In genomic region chr10:119815671-119816070, GRCh38 we compare ENCODE assay signal across 16 cellular contexts. TPM values are rescaled to one million over a fixed set of nuclear protein-coding genes. Genes with fewer than 3 reads are reported as not detected.
A peak's percentile ranks its signal among the peaks of the same experiment; 100 is the strongest.
DNase-seq lines count a peak whose midpoint lies in the region; ATAC-seq and TF ChIP-seq lines count a peak whose summit lies in the region.
"Had no signal": no experiment of that assay in that cellular context is flagged by ENCODE, and none has a peak within 500 bp of the region (broad histone marks: within the 10 kb centered on the region; RNA-seq: fewer than 3 reads in every experiment).

No MANE protein-coding gene starts in this region.

- H3K27me3 ChIP-seq in MG63: no peaks in the 10 kb centered on the region
- H3K27me3 ChIP-seq: BLaER1 treated with 17β-estradiol and CSF1 and Interleukin-3, amounts not matched to agents 10 nM and 100 nM had no signal

- H3K36me3 ChIP-seq in MG63: no peaks in the 10 kb centered on the region; the same call in 1 of the 2 replicates
- H3K36me3 ChIP-seq: HAP-1 had no signal

- TF ChIP-seq CTCF in activated CD8-positive, alpha-beta T cell treated with anti-CD3 and anti-CD28 coated beads for 36 hours (IDR thresholded peaks at IDR 0.05): no peak

- H3K4me3 ChIP-seq in Jurkat, Clone E6-1 (ENCODE audit: low read length): no peak overlapping the region
- no peak overlapping the region for H3K4me3 ChIP-seq in MG63
- H3K4me3 ChIP-seq: BLaER1 treated with 17β-estradiol and CSF1 and Interleukin-3, amounts not matched to agents 10 nM and 100 nM; GM12878; HAP-1 had no signal

- intact Hi-C loops in activated CD8-positive, alpha-beta T cell treated with anti-CD3 and anti-CD28 coated beads for 36 hours (cut with micrococcal nuclease): no loop called here

- CTCF ChIA-PET in activated CD8-positive, alpha-beta T cell treated with anti-CD3 and anti-CD28 coated beads, Interleukin-2, amount 10 ng/mL, durations not matched to agents 7 days and 5 days (lab: Charles Lee): interaction anchor here (0.8 to 0.9 kb wide), 2 partner anchors 65 to 129 kb away, joined by 3 to 5 read pairs; no protein-coding TSS in a partner anchor
- CTCF ChIA-PET in activated CD8-positive, alpha-beta T cell treated with anti-CD3 and anti-CD28 coated beads for 36 hours (lab: Charles Lee): interaction anchor here (1.6 kb wide), 1 partner anchor 65 kb away, joined by 6 read pairs; no protein-coding TSS in a partner anchor

- no peaks in the 10 kb centered on the region for H3K9me3 Mint-ChIP-seq in activated CD8-positive, alpha-beta T cell treated with anti-CD3 and anti-CD28 coated beads, Interleukin-2, amount 10 ng/mL, durations not matched to agents 7 days and 5 days (ENCODE audit: insufficient read depth)
- H3K9me3 Mint-ChIP-seq in activated CD8-positive, alpha-beta T cell treated with anti-CD3 and anti-CD28 coated beads for 36 hours: no peaks in the 10 kb centered on the region
- H3K9me3 Mint-ChIP-seq in memory B cell: no peaks in the 10 kb centered on the region
- H3K9me3 Mint-ChIP-seq: CD4-positive, alpha-beta T cell had no signal

- no peak overlapping the region for H3K27ac Mint-ChIP-seq in activated CD8-positive, alpha-beta T cell treated with anti-CD3 and anti-CD28 coated beads, Interleukin-2, amount 10 ng/mL, durations not matched to agents 7 days and 5 days
- H3K27ac Mint-ChIP-seq in activated CD8-positive, alpha-beta T cell treated with anti-CD3 and anti-CD28 coated beads for 36 hours: no peak overlapping the region
- H3K27ac Mint-ChIP-seq in memory B cell: peak overlapping the region; percentile 67
- H3K27ac Mint-ChIP-seq: CD4-positive, alpha-beta T cell had no signal

- H3K4me1 Mint-ChIP-seq in activated CD8-positive, alpha-beta T cell treated with anti-CD3 and anti-CD28 coated beads, Interleukin-2, amount 10 ng/mL, durations not matched to agents 7 days and 5 days (ENCODE audit: low read depth): peaks cover 11% of the 10 kb centered on the region
- H3K4me1 Mint-ChIP-seq in activated CD8-positive, alpha-beta T cell treated with anti-CD3 and anti-CD28 coated beads for 36 hours (ENCODE audit: low read depth): no peaks in the 10 kb centered on the region
- H3K4me1 Mint-ChIP-seq in memory B cell: peaks cover 5% of the 10 kb centered on the region

- H3K36me3 Mint-ChIP-seq in activated CD8-positive, alpha-beta T cell treated with anti-CD3 and anti-CD28 coated beads, Interleukin-2, amount 10 ng/mL, durations not matched to agents 7 days and 5 days (ENCODE audit: low read depth): peaks cover 14% of the 10 kb centered on the region
- H3K36me3 Mint-ChIP-seq in activated CD8-positive, alpha-beta T cell treated with anti-CD3 and anti-CD28 coated beads for 36 hours (ENCODE audit: low read depth): peaks cover 12% of the 10 kb centered on the region
- peaks cover 22% of the 10 kb centered on the region for H3K36me3 Mint-ChIP-seq in memory B cell

- H3K9me3 ChIP-seq in MG63: no peaks in the 10 kb centered on the region
- H3K9me3 ChIP-seq: HAP-1 had no signal

- H3K27me3 Mint-ChIP-seq in activated CD8-positive, alpha-beta T cell treated with anti-CD3 and anti-CD28 coated beads, Interleukin-2, amount 10 ng/mL, durations not matched to agents 7 days and 5 days (ENCODE audit: low read depth): no peaks in the 10 kb centered on the region
- no peaks in the 10 kb centered on the region for H3K27me3 Mint-ChIP-seq in activated CD8-positive, alpha-beta T cell treated with anti-CD3 and anti-CD28 coated beads for 36 hours
- no peaks in the 10 kb centered on the region for H3K27me3 Mint-ChIP-seq in memory B cell
- H3K27me3 Mint-ChIP-seq: CD4-positive, alpha-beta T cell had no signal

- no peak for DNase-seq in activated CD8-positive, alpha-beta T cell treated with anti-CD3 and anti-CD28 coated beads, Interleukin-2, amount 10 ng/mL, durations not matched to agents 7 days and 5 days
- no peak for DNase-seq in activated CD8-positive, alpha-beta T cell treated with anti-CD3 and anti-CD28 coated beads for 36 hours
- peak; percentile 43 for DNase-seq in Jurkat, Clone E6-1 (ENCODE audit: low read depth, low spot score)
- DNase-seq in memory B cell (ENCODE audit: low spot score in 2 of 2) (no peak), MG63 (no peak)
- DNase-seq: 8988T; AML-193; Calu3; CD4-positive, alpha-beta T cell; DMS 273 treated with DMSO at 0.1 percent for 48 hours; IMR-90 had no signal

- H3K4me3 Mint-ChIP-seq in activated CD8-positive, alpha-beta T cell treated with anti-CD3 and anti-CD28 coated beads, Interleukin-2, amount 10 ng/mL, durations not matched to agents 7 days and 5 days: no peak overlapping the region
- H3K4me3 Mint-ChIP-seq in activated CD8-positive, alpha-beta T cell treated with anti-CD3 and anti-CD28 coated beads for 36 hours: no peak overlapping the region
- no peak overlapping the region for H3K4me3 Mint-ChIP-seq in memory B cell
- H3K4me3 Mint-ChIP-seq: CD4-positive, alpha-beta T cell had no signal

- ATAC-seq in activated CD8-positive, alpha-beta T cell treated with anti-CD3 and anti-CD28 coated beads, Interleukin-2, amount 10 ng/mL, durations not matched to agents 7 days and 5 days: peak; percentile 19
- ATAC-seq in activated CD8-positive, alpha-beta T cell treated with anti-CD3 and anti-CD28 coated beads for 36 hours: no peak
- ATAC-seq in memory B cell (ENCODE audit: low read depth) (no peak), GM19328 (IDR thresholded peaks at IDR 0.05; ENCODE audit: unreplicated experiment) (no peak), GM18867 (IDR thresholded peaks at IDR 0.05; ENCODE audit: unreplicated experiment) (no peak)
- ATAC-seq: GM12878 had no signal

- POLR2A ChIA-PET in activated CD8-positive, alpha-beta T cell treated with anti-CD3 and anti-CD28 coated beads, Interleukin-2, amount 10 ng/mL, durations not matched to agents 7 days and 5 days (lab: Charles Lee): no interaction called here
- POLR2A ChIA-PET in activated CD8-positive, alpha-beta T cell treated with anti-CD3 and anti-CD28 coated beads for 36 hours (lab: Charles Lee): no interaction called here

RNA-seq across cellular contexts. Expression of gene MCMBP, which starts 57.0 kb away (rescaled TPM):
- 10 to 100 TPM; 95.2 to 95.9 TPM for total RNA-seq in activated CD8-positive, alpha-beta T cell treated with anti-CD3 and anti-CD28 coated beads, Interleukin-2, amount 10 ng/mL, durations not matched to agents 7 days and 5 days
- total RNA-seq in activated CD8-positive, alpha-beta T cell treated with anti-CD3 and anti-CD28 coated beads for 36 hours: 10 to 100 TPM; 86.2 to 90.5 TPM
- polyA plus RNA-seq in Jurkat, Clone E6-1 (2012; ENCODE audit: insufficient read depth, insufficient read length): 73.8 TPM
- total RNA-seq in MG63 (2014; rRNA removed; shearing (Covaris generic); ENCODE audit: low replicate concordance): 46.3 and 53.0 TPM in 2 replicates
